Comparison of ENCODE assay signal across 8 cellular contexts in genomic region chr18:48923746-48924580, GRCh38. TPM values are rescaled to one million over a fixed set of nuclear protein-coding genes. Genes with fewer than 3 reads are reported as not detected.
DNase-seq lines count a peak whose midpoint lies in the region; ATAC-seq, FAIRE-seq and TF ChIP-seq lines count a peak whose summit lies in the region.

No MANE protein-coding gene starts in this region.

- peaks cover 0 to 16% (median 0%) of the 10 kb centered on the region in 3 donors for H3K36me3 ChIP-seq in tibial nerve

- H3K27me3 ChIP-seq in tibial nerve, result no peaks in the 10 kb centered on the region

- peaks cover 2% of the 10 kb centered on the region in 2 donors for H3K36me3 Mint-ChIP-seq in activated T-cell treated with anti-CD3 and anti-CD28 coated beads, Interleukin-2, amount 50 U/mL, for 72 hours (ENCODE audit: insufficient read depth in 2 of 2)
- H3K36me3 Mint-ChIP-seq in activated CD8-positive, alpha-beta memory T cell treated with anti-CD3 and anti-CD28 coated beads, Interleukin-2, amount 10 ng/mL, durations not matched to agents 7 days and 5 days, result peaks cover 32% of the 10 kb centered on the region

- no peak for TF ChIP-seq EP300 in tibial nerve (IDR thresholded peaks at IDR 0.05)

- peak overlapping the region; percentile 83 for H3K27ac Mint-ChIP-seq in activated T-cell treated with anti-CD3 and anti-CD28 coated beads, Interleukin-2, amount 50 U/mL, for 72 hours
- peak overlapping the region; percentile 89 for H3K27ac Mint-ChIP-seq in activated CD8-positive, alpha-beta memory T cell treated with anti-CD3 and anti-CD28 coated beads, Interleukin-2, amount 10 ng/mL, durations not matched to agents 7 days and 5 days

- peaks cover 0 to 75% (median 55%) of the 10 kb centered on the region in 4 donors for H3K4me1 ChIP-seq in tibial nerve

- TF ChIP-seq CTCF in tibial nerve (IDR thresholded peaks at IDR 0.05), result no peak

- DNase-seq in activated T-cell treated with anti-CD3 and anti-CD28 coated beads, Interleukin-2, amount 50 U/mL, for 72 hours, result no peak
- no peak for DNase-seq in activated T-cell treated with anti-CD3 and anti-CD28 coated beads, Interleukin-2, amount 50 U/mL, for 1 hour
- peak; percentile 60 for DNase-seq in activated CD8-positive, alpha-beta memory T cell treated with anti-CD3 and anti-CD28 coated beads, Interleukin-2, amount 10 ng/mL, durations not matched to agents 7 days and 5 days
- DNase-seq in iris pigment epithelial cell (ENCODE audit: low read depth), result peak; percentile 72
- no peak for DNase-seq in tibial nerve (ENCODE audit: low spot score in 2 of 2)
- DNase-seq in urothelium cell line (ENCODE audit: low spot score), result no peak
- no peak for DNase-seq in DMS 273 treated with DMSO at 0.1 percent for 48 hours (lab: John Stamatoyannopoulos, UW)

- peak overlapping the region in 3 of 4 donors; percentile 68 to 83 (median 80) for H3K27ac ChIP-seq in tibial nerve

- no peaks in the 10 kb centered on the region for H3K9me3 ChIP-seq in tibial nerve

- no peaks in the 10 kb centered on the region for H3K27me3 Mint-ChIP-seq in activated T-cell treated with anti-CD3 and anti-CD28 coated beads, Interleukin-2, amount 50 U/mL, for 72 hours (ENCODE audit: low read depth)
- no peaks in the 10 kb centered on the region for H3K27me3 Mint-ChIP-seq in activated CD8-positive, alpha-beta memory T cell treated with anti-CD3 and anti-CD28 coated beads, Interleukin-2, amount 10 ng/mL, durations not matched to agents 7 days and 5 days

- ATAC-seq in activated T-cell treated with anti-CD3 and anti-CD28 coated beads, Interleukin-2, amount 50 U/mL, for 72 hours (replicated peaks in 1 of 2), result no peak
- ATAC-seq in activated CD8-positive, alpha-beta memory T cell treated with anti-CD3 and anti-CD28 coated beads, Interleukin-2, amount 10 ng/mL, durations not matched to agents 7 days and 5 days, result peak; percentile 26
- ATAC-seq in GM18502 (IDR thresholded peaks at IDR 0.05; ENCODE audit: poor library complexity, unreplicated experiment), result no peak

- FAIRE-seq in urothelium cell line (lab: Jason Lieb, UNC), result no peak

- 63 to 72% methylated on average over 13 to 14 of the region's 14 CpGs for WGBS in tibial nerve, 2 donors

- peak overlapping the region; percentile 47 to 78 for H3K4me3 Mint-ChIP-seq in activated T-cell treated with anti-CD3 and anti-CD28 coated beads, Interleukin-2, amount 50 U/mL, for 72 hours
- peak overlapping the region; percentile 60 for H3K4me3 Mint-ChIP-seq in activated CD8-positive, alpha-beta memory T cell treated with anti-CD3 and anti-CD28 coated beads, Interleukin-2, amount 10 ng/mL, durations not matched to agents 7 days and 5 days

- peaks cover 74% of the 10 kb centered on the region for H3K4me1 Mint-ChIP-seq in activated T-cell treated with anti-CD3 and anti-CD28 coated beads, Interleukin-2, amount 50 U/mL, for 72 hours (ENCODE audit: low read depth)
- peaks cover 68% of the 10 kb centered on the region for H3K4me1 Mint-ChIP-seq in activated CD8-positive, alpha-beta memory T cell treated with anti-CD3 and anti-CD28 coated beads, Interleukin-2, amount 10 ng/mL, durations not matched to agents 7 days and 5 days

- no peaks in the 10 kb centered on the region for H3K9me3 Mint-ChIP-seq in activated T-cell treated with anti-CD3 and anti-CD28 coated beads, Interleukin-2, amount 50 U/mL, for 72 hours
- H3K9me3 Mint-ChIP-seq in activated CD8-positive, alpha-beta memory T cell treated with anti-CD3 and anti-CD28 coated beads, Interleukin-2, amount 10 ng/mL, durations not matched to agents 7 days and 5 days (ENCODE audit: low read depth), result no peaks in the 10 kb centered on the region

- no peak for TF ChIP-seq POLR2A in tibial nerve (IDR thresholded peaks at IDR 0.05)

- CTCF ChIA-PET in activated CD8-positive, alpha-beta memory T cell treated with anti-CD3 and anti-CD28 coated beads, Interleukin-2, amount 10 ng/mL, durations not matched to agents 7 days and 5 days (lab: Charles Lee), result interaction anchor here (0.6 to 2.6 kb wide), 6 partner anchors 9 to 148 kb away, joined by 3 to 14 read pairs (median 3); no protein-coding TSS in a partner anchor

- H3K4me3 ChIP-seq in tibial nerve, result no peak overlapping the region

RNA-seq across cellular contexts. Expression of gene SMAD7, which starts 26.8 kb away (rescaled TPM):
- 10 to 100 TPM; 14.9 to 21.7 TPM for total RNA-seq in activated T-cell treated with anti-CD3 and anti-CD28 coated beads, Interleukin-2, amount 50 U/mL, for 72 hours
- total RNA-seq in activated CD8-positive, alpha-beta memory T cell treated with anti-CD3 and anti-CD28 coated beads, Interleukin-2, amount 10 ng/mL, durations not matched to agents 7 days and 5 days, result 10 to 100 TPM; 18.5 to 29.3 TPM
- 10 to 100 TPM; 34.3 to 56.8 (median 35.6) TPM for total RNA-seq in tibial nerve

Comparison
In these comparisons a context has a peak if more than half of its experiments do, and no peak if none do; other contexts are left out.
1. DNase-seq: peak in activated CD8-positive, alpha-beta memory T cell treated with anti-CD3 and anti-CD28 coated beads, Interleukin-2, amount 10 ng/mL, durations not matched to agents 7 days and 5 days (single experiment) and iris pigment epithelial cell (single experiment); none in activated T-cell treated with anti-CD3 and anti-CD28 coated beads, Interleukin-2, amount 50 U/mL, for 72 hours (0 of 2), activated T-cell treated with anti-CD3 and anti-CD28 coated beads, Interleukin-2, amount 50 U/mL, for 1 hour (single experiment), tibial nerve (0 of 2), urothelium cell line (single experiment) and DMS 273 treated with DMSO at 0.1 percent for 48 hours (single experiment).